Comparison of ENCODE assay signal across 1 cellular context in the genomic region with DNA sequence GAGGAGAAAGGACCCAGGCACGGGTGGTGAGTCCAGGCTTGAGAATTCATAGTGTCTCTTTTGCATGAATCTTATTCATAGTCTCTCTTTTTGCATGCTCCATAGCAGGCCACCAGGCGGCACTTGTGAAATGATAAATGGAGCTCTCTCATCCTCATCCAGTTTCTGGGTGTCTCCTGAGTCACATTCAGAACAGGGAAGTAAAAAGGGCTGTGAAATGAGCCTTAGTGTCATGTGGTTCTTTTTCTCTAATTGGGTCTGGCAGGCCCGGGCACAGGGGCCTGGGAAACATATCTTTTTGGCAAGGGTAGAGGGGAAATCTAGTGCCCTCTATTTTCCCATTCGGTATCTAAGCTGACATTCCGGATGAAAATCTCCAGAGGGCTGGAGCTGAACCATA.
TF ChIP-seq lines count a peak whose summit lies in the region.

No MANE protein-coding gene starts in this region.

TF ChIP-seq in K562, 482 proteins besides CTCF, POLR2A, EP300 and RAD21 (continued from another document):
- TF ChIP-seq, protein P1, sequence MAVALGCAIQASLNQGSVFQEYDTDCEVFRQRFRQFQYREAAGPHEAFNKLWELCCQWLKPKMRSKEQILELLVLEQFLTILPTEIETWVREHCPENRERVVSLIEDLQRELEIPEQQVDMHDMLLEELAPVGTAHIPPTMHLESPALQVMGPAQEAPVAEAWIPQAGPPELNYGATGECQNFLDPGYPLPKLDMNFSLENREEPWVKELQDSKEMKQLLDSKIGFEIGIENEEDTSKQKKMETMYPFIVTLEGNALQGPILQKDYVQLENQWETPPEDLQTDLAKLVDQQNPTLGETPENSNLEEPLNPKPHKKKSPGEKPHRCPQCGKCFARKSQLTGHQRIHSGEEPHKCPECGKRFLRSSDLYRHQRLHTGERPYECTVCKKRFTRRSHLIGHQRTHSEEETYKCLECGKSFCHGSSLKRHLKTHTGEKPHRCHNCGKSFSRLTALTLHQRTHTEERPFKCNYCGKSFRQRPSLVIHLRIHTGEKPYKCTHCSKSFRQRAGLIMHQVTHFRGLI (CRISPR knock-in tag; IDR thresholded peaks at IDR 0.05): no peak
- TF ChIP-seq, protein P2, sequence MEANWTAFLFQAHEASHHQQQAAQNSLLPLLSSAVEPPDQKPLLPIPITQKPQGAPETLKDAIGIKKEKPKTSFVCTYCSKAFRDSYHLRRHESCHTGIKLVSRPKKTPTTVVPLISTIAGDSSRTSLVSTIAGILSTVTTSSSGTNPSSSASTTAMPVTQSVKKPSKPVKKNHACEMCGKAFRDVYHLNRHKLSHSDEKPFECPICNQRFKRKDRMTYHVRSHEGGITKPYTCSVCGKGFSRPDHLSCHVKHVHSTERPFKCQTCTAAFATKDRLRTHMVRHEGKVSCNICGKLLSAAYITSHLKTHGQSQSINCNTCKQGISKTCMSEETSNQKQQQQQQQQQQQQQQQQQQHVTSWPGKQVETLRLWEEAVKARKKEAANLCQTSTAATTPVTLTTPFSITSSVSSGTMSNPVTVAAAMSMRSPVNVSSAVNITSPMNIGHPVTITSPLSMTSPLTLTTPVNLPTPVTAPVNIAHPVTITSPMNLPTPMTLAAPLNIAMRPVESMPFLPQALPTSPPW (CRISPR knock-in tag; IDR thresholded peaks at IDR 0.05): peak; percentile 27; the same call in 1 of the 2 replicates
- TF ChIP-seq CHCHD3 (CRISPR knock-in tag; IDR thresholded peaks at IDR 0.05) (no peak), ZNF589 (CRISPR knock-in tag; IDR thresholded peaks at IDR 0.05; ENCODE audit: low read depth) (0 out of 2 replicates have a peak, but pooled peaks have one; percentile 36), ZNF197 (CRISPR knock-in tag; IDR thresholded peaks at IDR 0.05; ENCODE audit: low read depth) (no peak), SRSF9 (IDR thresholded peaks at IDR 0.05; ENCODE audit: borderline replicate concordance, low read depth, low read length) (no peak), ZNF584 (CRISPR knock-in tag; IDR thresholded peaks at IDR 0.05; ENCODE audit: low read depth) (no peak)
- TF ChIP-seq, protein P3, sequence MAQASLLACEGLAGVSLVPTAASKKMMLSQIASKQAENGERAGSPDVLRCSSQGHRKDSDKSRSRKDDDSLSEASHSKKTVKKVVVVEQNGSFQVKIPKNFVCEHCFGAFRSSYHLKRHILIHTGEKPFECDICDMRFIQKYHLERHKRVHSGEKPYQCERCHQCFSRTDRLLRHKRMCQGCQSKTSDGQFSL (CRISPR knock-in tag; IDR thresholded peaks at IDR 0.05): no peak
- TF ChIP-seq, protein P3 (tag; IDR thresholded peaks at IDR 0.05): no peak
